Comparison of ENCODE assay signal across 7 cellular contexts in genomic region chr22:40857309-40857851, GRCh38. TPM values are rescaled to one million over a fixed set of nuclear protein-coding genes. Genes with fewer than 3 reads are reported as not detected.
DNase-seq lines count a peak whose midpoint lies in the region; ATAC-seq and TF ChIP-seq lines count a peak whose summit lies in the region.

No MANE protein-coding gene starts in this region.

- peak overlapping the region; percentile 95 for H3K4me3 Mint-ChIP-seq in activated CD4-positive, alpha-beta memory T cell treated with anti-CD3 and anti-CD28 coated beads, Interleukin-2, amount 10 ng/mL, durations not matched to agents 7 days and 5 days

- 4% methylated on average over 18 of the region's 18 CpGs for WGBS in right cardiac atrium
- 6 to 8% (median 7%) methylated on average over 17 to 18 of the region's 18 CpGs for WGBS in spleen, 5 donors

- TSS peak; percentile 73 for BruUV-seq in HCT116 (replicated peaks; lab: Mats Ljungman, UMichigan)

- no peaks in the 10 kb centered on the region for H3K9me2 ChIP-seq in HCT116 (ENCODE audit: insufficient read depth)

- peaks cover 95% of the 10 kb centered on the region for H3K79me2 ChIP-seq in HCT116 (ENCODE audit: insufficient read depth, low read length)

- no peaks in the 10 kb centered on the region for H3K27me3 Mint-ChIP-seq in activated CD4-positive, alpha-beta memory T cell treated with anti-CD3 and anti-CD28 coated beads, Interleukin-2, amount 10 ng/mL, durations not matched to agents 7 days and 5 days

- peak overlapping the region; percentile 99 for H3K9ac ChIP-seq in HCT116 (ENCODE audit: low read length)

- H3K4me3 ChIP-seq in HCT116 (replicated peaks in 1 of 2; ENCODE audit: low read depth in 1 of 2, low read length in 2 of 2), result peak overlapping the region; percentile 99
- H3K4me3 ChIP-seq in right cardiac atrium (ENCODE audit: low read length), result peak overlapping the region; percentile 89
- H3K4me3 ChIP-seq in spleen, result peak overlapping the region; percentile 74 to 93 (median 85)

- H3K27ac Mint-ChIP-seq in activated CD4-positive, alpha-beta memory T cell treated with anti-CD3 and anti-CD28 coated beads, Interleukin-2, amount 10 ng/mL, durations not matched to agents 7 days and 5 days, result peak overlapping the region; percentile 99

- peak; percentile 26 for ATAC-seq in HCT116
- no peak for ATAC-seq in right cardiac atrium
- ATAC-seq in HG03045 (IDR thresholded peaks at IDR 0.05; ENCODE audit: unreplicated experiment), result no peak
- no peak for ATAC-seq in GM18520 (IDR thresholded peaks at IDR 0.05; ENCODE audit: unreplicated experiment)

- H3K36me3 ChIP-seq in HCT116 (ENCODE audit: control insufficient read depth in 1 of 2, insufficient read depth in 2 of 2, low read length in 2 of 2), result peaks cover 5 to 6% of the 10 kb centered on the region in 2 experiments; a peak in 3 of 4 replicates
- peaks cover 0 to 24% (median 0%) of the 10 kb centered on the region in 6 donors for H3K36me3 ChIP-seq in spleen

- RAD21 ChIA-PET in HCT116 (lab: Charles Lee; ENCODE audit: low non-redundant PET in 1 of 2, low total read pairs in 2 of 2, uncharacterized antibody in 2 of 2, unreplicated experiment in 2 of 2), result interaction anchor here in 1 of 2 experiments (0.8 kb wide), 1 partner anchor 175 kb away, joined by 3 read pairs; no protein-coding TSS in a partner anchor

- no peaks in the 10 kb centered on the region for H3K27me3 ChIP-seq in HCT116 (ENCODE audit: insufficient read depth, low read length)
- no peaks in the 10 kb centered on the region for H3K27me3 ChIP-seq in right cardiac atrium (ENCODE audit: control insufficient read depth, insufficient read depth)
- no peaks in the 10 kb centered on the region for H3K27me3 ChIP-seq in spleen (replicated peaks in 1 of 7)

- CTCF ChIA-PET in HCT116 (lab: Charles Lee), result no interaction called here
- CTCF ChIA-PET in activated CD4-positive, alpha-beta memory T cell treated with anti-CD3 and anti-CD28 coated beads, Interleukin-2, amount 10 ng/mL, durations not matched to agents 7 days and 5 days (lab: Charles Lee), result interaction anchor here (0.8 to 3.5 kb wide), 10 partner anchors 10 to 211 kb away, joined by 3 to 20 read pairs (median 4); no protein-coding TSS in a partner anchor

- H3K4me2 ChIP-seq in HCT116 (ENCODE audit: low read length), result peak overlapping the region; percentile 87

- no peaks in the 10 kb centered on the region for H3K9me3 Mint-ChIP-seq in activated CD4-positive, alpha-beta memory T cell treated with anti-CD3 and anti-CD28 coated beads, Interleukin-2, amount 10 ng/mL, durations not matched to agents 7 days and 5 days

- H3K4me1 Mint-ChIP-seq in activated CD4-positive, alpha-beta memory T cell treated with anti-CD3 and anti-CD28 coated beads, Interleukin-2, amount 10 ng/mL, durations not matched to agents 7 days and 5 days, result peaks cover 48% of the 10 kb centered on the region

- peaks cover 4% of the 10 kb centered on the region; the same call in 1 of the 2 replicates for H4K20me1 ChIP-seq in HCT116 (ENCODE audit: insufficient read depth)

- peak overlapping the region; percentile 92 for H3K27ac ChIP-seq in HCT116 (ENCODE audit: low read depth, low read length)
- H3K27ac ChIP-seq in right cardiac atrium (ENCODE audit: low read length), result peak overlapping the region; percentile 94
- peak overlapping the region; percentile 93 to 100 (median 97) for H3K27ac ChIP-seq in spleen

- intact Hi-C loops in HCT116 (cut with micrococcal nuclease), result no loop called here
- intact Hi-C loops in right cardiac atrium (cut with DNase I), result no loop called here
- intact Hi-C loops in spleen (cut with DNase I; ENCODE audit: low total_unique reads), result no loop called here

- TF ChIP-seq RAD21 in HCT116 (IDR thresholded peaks at IDR 0.05; ENCODE audit: low read depth), result no peak

- POLR2A ChIA-PET in HCT116 (lab: Charles Lee), result interaction anchor here (1.0 to 1.2 kb wide), 3 partner anchors 10 to 732 kb away, joined by 3 to 9 read pairs (median 4); partner anchors contain the start of gene PMM1
- POLR2A ChIA-PET in activated CD4-positive, alpha-beta memory T cell treated with anti-CD3 and anti-CD28 coated beads, Interleukin-2, amount 10 ng/mL, durations not matched to agents 7 days and 5 days (lab: Charles Lee), result interaction anchor here (0.7 to 4.3 kb wide), 18 partner anchors 10 to 611 kb away, joined by 3 to 31 read pairs (median 5); partner anchors contain the start of genes ACO2, EP300, MRTFA and PHF5A

- no peak for TF ChIP-seq CTCF in HCT116 (IDR thresholded peaks at IDR 0.05 in 2 of 3, conservative IDR thresholded peaks at IDR 0.05 in 1 of 3; ENCODE audit: borderline replicate concordance in 1 of 3, insufficient read depth in 1 of 3, low read depth in 2 of 3, low read length in 2 of 3)
- TF ChIP-seq CTCF in spleen (IDR thresholded peaks at IDR 0.05 in 8 of 11, conservative IDR thresholded peaks at IDR 0.05 in 3 of 11), result no peak

- no peak overlapping the region for H2AFZ ChIP-seq in HCT116 (ENCODE audit: low read depth, low read length, poor library complexity, severe bottlenecking)

- no peak for TF ChIP-seq POLR2A in HCT116 (IDR thresholded peaks at IDR 0.05; ENCODE audit: borderline replicate concordance, extremely low read depth, insufficient read depth, insufficient read length)
- no peak for TF ChIP-seq POLR2A in spleen (IDR thresholded peaks at IDR 0.05)

- H3K9me3 ChIP-seq in HCT116 (ENCODE audit: control insufficient read depth in 1 of 2, insufficient read depth in 1 of 2, low read depth in 1 of 2, low read length in 2 of 2) (no peaks in the 10 kb centered on the region), right cardiac atrium (ENCODE audit: control insufficient read depth, low read length) (no peaks in the 10 kb centered on the region), spleen (no peaks in the 10 kb centered on the region)

- H3K4me1 ChIP-seq in HCT116 (ENCODE audit: control insufficient read depth in 1 of 2, insufficient read depth in 2 of 2, low read length in 2 of 2) (peaks cover 9 to 15% of the 10 kb centered on the region in 2 experiments), right cardiac atrium (ENCODE audit: control insufficient read depth, insufficient read depth, low read length) (peaks cover 6% of the 10 kb centered on the region), spleen (peaks cover 38 to 77% (median 56%) of the 10 kb centered on the region in 6 donors)

- H3K36me3 Mint-ChIP-seq in activated CD4-positive, alpha-beta memory T cell treated with anti-CD3 and anti-CD28 coated beads, Interleukin-2, amount 10 ng/mL, durations not matched to agents 7 days and 5 days (ENCODE audit: low read depth), result peaks cover 11% of the 10 kb centered on the region

- DNase-seq in HCT116 (ENCODE audit: low read depth, low spot score) (no peak), right cardiac atrium (no peak), spleen (no peak), NCI-H446 treated with DMSO at 0.1 percent for 48 hours (lab: John Stamatoyannopoulos, UW) (no peak)
- no peak for DNase-seq in activated CD4-positive, alpha-beta memory T cell treated with anti-CD3 and anti-CD28 coated beads, Interleukin-2, amount 10 ng/mL, durations not matched to agents 7 days and 5 days

TF ChIP-seq in HCT116, 20 proteins besides CTCF, POLR2A, EP300 and RAD21 (continues in another document):
- no peak for TF ChIP-seq ZBTB33 (IDR thresholded peaks at IDR 0.05; ENCODE audit: extremely low read depth, insufficient replicate concordance, low read length)
- no peak for TF ChIP-seq JUND (IDR thresholded peaks at IDR 0.05)
- no peak for TF ChIP-seq EZH2phosphoT487 (IDR thresholded peaks at IDR 0.05; ENCODE audit: borderline replicate concordance)
- no peak for TF ChIP-seq POLR2AphosphoS5 (IDR thresholded peaks at IDR 0.05; ENCODE audit: low read depth, low read length)
- TF ChIP-seq SRF (IDR thresholded peaks at IDR 0.05; ENCODE audit: low read depth), result no peak

RNA-seq across cellular contexts. Expression of gene XPNPEP3, which starts 0.4 kb away (rescaled TPM):
- total RNA-seq in HCT116 (2021; ENCODE audit: unreplicated experiment) (29.8 TPM), right cardiac atrium (10 to 100 TPM; 17.3 to 25.6 (median 22.2) TPM), spleen (10 to 100 TPM; 12.2 to 22.7 (median 14.6) TPM)
- polyA plus RNA-seq in HCT116 (2012), result 7.1 and 7.4 TPM in 2 replicates
- total RNA-seq in activated CD4-positive, alpha-beta memory T cell treated with anti-CD3 and anti-CD28 coated beads, Interleukin-2, amount 10 ng/mL, durations not matched to agents 7 days and 5 days, result 10 to 100 TPM; 11.3 to 13.2 TPM
- polyA plus RNA-seq in right cardiac atrium (7.1 TPM), spleen (1 to 10 TPM; 3.2 to 4.1 (median 3.6) TPM)

RNA-seq across cellular contexts. Expression of gene ST13, which starts 0.9 kb away (rescaled TPM):
- total RNA-seq in HCT116 (2021; ENCODE audit: unreplicated experiment), result 301 TPM
- polyA plus RNA-seq in HCT116 (2012), result 231 and 283 TPM in 2 replicates
- 100 to 1,000 TPM; 138 to 142 TPM for total RNA-seq in activated CD4-positive, alpha-beta memory T cell treated with anti-CD3 and anti-CD28 coated beads, Interleukin-2, amount 10 ng/mL, durations not matched to agents 7 days and 5 days
- 100 to 1,000 TPM; 178 to 223 (median 202) TPM for total RNA-seq in right cardiac atrium
- polyA plus RNA-seq in right cardiac atrium, result 71.1 TPM
- total RNA-seq in spleen, result 100 to 1,000 TPM in 6 of 7 donors, 10 to 100 TPM in 1; 98.3 to 162 (median 122) TPM
- 10 to 100 TPM; 56.2 to 86.9 (median 77.1) TPM for polyA plus RNA-seq in spleen

RNA-seq across cellular contexts. Expression of gene DNAJB7, which starts 4.5 kb away (rescaled TPM):
- total RNA-seq in HCT116 (2021; ENCODE audit: unreplicated experiment), result not detected
- polyA plus RNA-seq in HCT116 (2012), result 0.04 and 0.06 TPM in 2 replicates
- total RNA-seq in activated CD4-positive, alpha-beta memory T cell treated with anti-CD3 and anti-CD28 coated beads, Interleukin-2, amount 10 ng/mL, durations not matched to agents 7 days and 5 days, result not detected
- total RNA-seq in right cardiac atrium, result not detected
- not detected for polyA plus RNA-seq in right cardiac atrium
- total RNA-seq in spleen, result not detected
- polyA plus RNA-seq in spleen, result not detected

RNA-seq across cellular contexts. Expression of gene SLC25A17, which starts 38.2 kb away (rescaled TPM):
- 16.6 TPM for total RNA-seq in HCT116 (2021; ENCODE audit: unreplicated experiment)
- 13.0 and 13.5 TPM in 2 replicates for polyA plus RNA-seq in HCT116 (2012)
- total RNA-seq in activated CD4-positive, alpha-beta memory T cell treated with anti-CD3 and anti-CD28 coated beads, Interleukin-2, amount 10 ng/mL, durations not matched to agents 7 days and 5 days, result 10 to 100 TPM; 17.1 to 17.5 TPM
- total RNA-seq in right cardiac atrium, result 1 to 10 TPM; 4.2 to 7.5 (median 4.9) TPM
- polyA plus RNA-seq in right cardiac atrium, result 3.7 TPM
- 10 to 100 TPM; 11.4 to 16.1 (median 14.0) TPM for total RNA-seq in spleen
- polyA plus RNA-seq in spleen, result 10 to 100 TPM; 12.3 to 15.1 (median 13.1) TPM
